31 cellular contexts compared by ENCODE assay signal in the genomic region with DNA sequence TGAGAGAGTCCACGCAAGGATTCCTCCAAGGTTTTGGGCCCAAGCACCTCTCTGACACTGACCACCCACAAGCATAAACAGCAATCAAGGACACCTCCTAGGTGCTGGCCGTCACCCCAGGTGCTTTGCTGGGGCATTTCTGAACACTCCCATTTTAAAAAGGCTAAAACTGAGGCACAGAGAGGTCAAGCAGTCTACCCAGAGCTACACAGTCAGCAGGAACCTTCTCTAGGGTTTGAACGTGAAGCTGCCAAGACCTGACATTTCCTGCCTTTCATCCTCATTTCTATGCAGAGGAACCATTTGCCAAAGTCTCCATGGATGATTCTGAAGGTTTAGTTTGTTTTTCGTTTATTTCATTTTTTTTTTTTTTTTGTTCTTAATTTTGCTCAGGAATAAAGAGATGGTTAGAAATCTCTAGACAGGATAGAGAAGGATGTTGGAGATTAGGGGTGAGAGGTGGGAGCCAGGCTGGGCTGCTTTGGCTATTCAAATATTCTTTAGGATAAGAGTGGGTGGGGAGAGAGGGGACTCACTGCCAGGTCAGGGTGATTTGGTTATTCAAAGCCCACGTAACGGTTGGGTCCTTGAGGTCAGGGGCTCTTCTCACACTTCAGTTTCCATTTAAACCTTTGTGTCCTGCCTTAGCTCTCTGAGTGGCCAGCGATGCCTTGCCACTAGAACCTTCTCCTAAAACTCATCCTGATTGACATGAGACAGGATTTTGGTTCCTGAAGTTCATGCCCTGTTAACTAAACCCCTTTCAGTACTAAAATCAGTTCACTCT. TPM values are rescaled to one million over a fixed set of nuclear protein-coding genes. Genes with fewer than 3 reads are reported as not detected.
DNase-seq lines count a peak whose midpoint lies in the region; ATAC-seq, FAIRE-seq and TF ChIP-seq lines count a peak whose summit lies in the region.
"Had no signal": no experiment of that assay in that cellular context is flagged by ENCODE, and none has a peak within 500 bp of the region (broad histone marks: within the 10 kb centered on the region; RNA-seq: fewer than 3 reads in every experiment).

No MANE protein-coding gene starts in this region.

- peaks cover 5% of the 10 kb centered on the region for H3F3A ChIP-seq in neural progenitor cell (ENCODE audit: low read depth)

- no peaks in the 10 kb centered on the region for H3K9me3 Mint-ChIP-seq in IgD-negative memory B cell
- peaks cover 3% of the 10 kb centered on the region for H3K9me3 Mint-ChIP-seq in neural progenitor cell
- H3K9me3 Mint-ChIP-seq: activated naive CD4-positive, alpha-beta T cell treated with anti-CD3 and anti-CD28 coated beads, Interleukin-2, amount 50 U/mL, for 24 hours; WTC11 had no signal

- no peak for TF ChIP-seq POLR2A in GM12878 (IDR thresholded peaks at IDR 0.05; ENCODE audit: low read depth, low read length)

- H3K4me1 Mint-ChIP-seq in IgD-negative memory B cell: peaks cover 73 to 80% (median 79%) of the 10 kb centered on the region in 3 donors
- peaks cover 22% of the 10 kb centered on the region for H3K4me1 Mint-ChIP-seq in neural progenitor cell

- SMC1A ChIA-PET in GM12878 (lab: Charles Lee; ENCODE audit: uncharacterized antibody, unreplicated experiment): interaction anchor here (0.6 to 3.3 kb wide), 20 partner anchors 8 to 160 kb away, joined by 3 to 22 read pairs (median 7); no protein-coding TSS in a partner anchor

- no TSS peak for BruUV-seq in GM12878 (replicated peaks; lab: Mats Ljungman, UMichigan)

- peaks cover 7% of the 10 kb centered on the region for H3K36me3 Mint-ChIP-seq in IgD-negative memory B cell
- H3K36me3 Mint-ChIP-seq in neural progenitor cell: no peaks in the 10 kb centered on the region
- H3K36me3 Mint-ChIP-seq: activated naive CD4-positive, alpha-beta T cell treated with anti-CD3 and anti-CD28 coated beads, Interleukin-2, amount 50 U/mL, for 24 hours; WTC11 had no signal

- H3K4me3 ChIP-seq in GM12864 (ENCODE audit: low read depth, low read length) (peak overlapping the region; percentile 33), GM12878 (peak overlapping the region; percentile 75), neural progenitor cell (no peak overlapping the region)
- H3K4me3 ChIP-seq: lower lobe of right lung, sigmoid colon had no signal

- no peak for FAIRE-seq in GM12878 (lab: Jason Lieb, UNC)
- FAIRE-seq: bronchial epithelial cell, colon had no signal

- peak overlapping the region; percentile 93 for H3K4me2 ChIP-seq in GM12878 (ENCODE audit: control insufficient read depth, insufficient read depth)
- H3K4me2 ChIP-seq in neural progenitor cell: no peak overlapping the region
- H3K4me2 ChIP-seq: KMS-11 had no signal

- H3K4me1 ChIP-seq in GM12878 (ENCODE audit: control insufficient read depth, insufficient read depth, low read length) (peaks cover 42% of the 10 kb centered on the region), neural progenitor cell (no peaks in the 10 kb centered on the region)

- H3K79me2 ChIP-seq in GM12878 (ENCODE audit: control insufficient read depth, insufficient read depth, low read length): peaks cover 98% of the 10 kb centered on the region
- H3K79me2 ChIP-seq in neural progenitor cell (ENCODE audit: low read depth): no peaks in the 10 kb centered on the region

- TF ChIP-seq RAD21 in GM12878 (IDR thresholded peaks at IDR 0.05; ENCODE audit: insufficient read depth, low read depth, low read length): no peak

- H3K27ac ChIP-seq in GM12878 (ENCODE audit: control insufficient read depth, insufficient read depth) (peak overlapping the region; percentile 78), neural progenitor cell (no peak overlapping the region)
- H3K27ac ChIP-seq: C4-2B, KMS-11, lower lobe of right lung, sigmoid colon had no signal

- H3K9me3 ChIP-seq in GM12878 (replicated peaks; ENCODE audit: control insufficient read depth, insufficient read depth, low read length): no peaks in the 10 kb centered on the region
- no peaks in the 10 kb centered on the region for H3K9me3 ChIP-seq in neural progenitor cell (ENCODE audit: low read depth)
- H3K9me3 ChIP-seq: lower lobe of right lung, sigmoid colon had no signal

- peaks cover 5% of the 10 kb centered on the region; the same call in 1 of the 2 replicates for H4K20me1 ChIP-seq in GM12878 (ENCODE audit: control insufficient read depth, insufficient read depth)
- peaks cover 1% of the 10 kb centered on the region for H4K20me1 ChIP-seq in neural progenitor cell (ENCODE audit: low read depth)

- TF ChIP-seq CTCF in GM12864 (IDR thresholded peaks at IDR 0.05; ENCODE audit: low read depth, low read length, missing control alignments): no peak
- no peak for TF ChIP-seq CTCF in GM12878 (IDR thresholded peaks at IDR 0.05 in 2 of 3, conservative IDR thresholded peaks at IDR 0.05 in 1 of 3; ENCODE audit: control insufficient read depth in 2 of 3, extremely low read depth in 1 of 3, insufficient read depth in 1 of 3, low read depth in 3 of 3, low read length in 3 of 3)
- no peak for TF ChIP-seq CTCF in neural progenitor cell (IDR thresholded peaks at IDR 0.05)

- peaks cover 17 to 31% of the 10 kb centered on the region in 2 experiments; a peak in 3 of 4 replicates for H3K36me3 ChIP-seq in GM12878 (ENCODE audit: control insufficient read depth in 2 of 2, insufficient read depth in 2 of 2, low read length in 1 of 2)
- no peaks in the 10 kb centered on the region for H3K36me3 ChIP-seq in neural progenitor cell
- H3K36me3 ChIP-seq: sigmoid colon had no signal

- CTCF ChIA-PET in GM12878 (lab: Yijun Ruan, JAX) (interaction anchor here (1.0 to 3.8 kb wide), 11 partner anchors 10 to 89 kb away, joined by 3 to 32 read pairs (median 5); no protein-coding TSS in a partner anchor), HEK293T (lab: Yijun Ruan, JAX) (interaction anchor here (1.0 kb wide), 2 partner anchors 88 to 89 kb away, joined by 3 read pairs; no protein-coding TSS in a partner anchor)

- H3K27me3 Mint-ChIP-seq in IgD-negative memory B cell (no peaks in the 10 kb centered on the region), neural progenitor cell (ENCODE audit: insufficient read depth, low read depth) (peaks cover 23% of the 10 kb centered on the region)

- WGBS in GM12878 (ENCODE audit: insufficient coverage, insufficient replicate concordance, low lambda C conversion rate, missing lambda C conversion rate): 34% methylated on average over 7 of the region's 7 CpGs

- peak; percentile 5; the same call in 1 of the 3 replicates for ATAC-seq in GM12878
- ATAC-seq: lower lobe of right lung, Panc1 had no signal

- H3K27ac Mint-ChIP-seq in IgD-negative memory B cell (peak overlapping the region; percentile 89 to 93 (median 92)), neural progenitor cell (peak overlapping the region; percentile 43)
- H3K27ac Mint-ChIP-seq: activated naive CD4-positive, alpha-beta T cell treated with anti-CD3 and anti-CD28 coated beads, Interleukin-2, amount 50 U/mL, for 24 hours; WTC11 had no signal

- RAD21 ChIA-PET in GM12878 (lab: Charles Lee; ENCODE audit: unreplicated experiment): interaction anchor here (0.6 to 9.5 kb wide), 15 partner anchors 12 to 342 kb away, joined by 3 to 74 read pairs (median 6); no protein-coding TSS in a partner anchor

- DNase-seq in GM12864 (ENCODE audit: low read depth) (no peak), GM12878 (ENCODE audit: low read depth, low spot score) (no peak), neural progenitor cell (ENCODE audit: low spot score) (no peak), NK-92 (lab: John Stamatoyannopoulos, UW; ENCODE audit: unreplicated experiment) (no peak), NCI-H345 (lab: John Stamatoyannopoulos, UW) (no peak), HEK293T (ENCODE audit: extremely low spot score) (no peak)
- DNase-seq in activated CD4-positive, alpha-beta T cell treated with anti-CD3 and anti-CD28 coated beads for 48 hours: no peak
- DNase-seq: amygdala; Calu3; DMS79 treated with DMSO at 0.1 percent for 48 hours; effector memory CD4-positive, alpha-beta T cell; erythroblast; HCEC 1CT; lower lobe of right lung; NCI-H1048; NCI-H1694; NCI-H524; SIG-M5; sigmoid colon; stimulated activated CD4-positive, alpha-beta T cell treated with anti-CD3 and anti-CD28 coated beads, Interleukin-4, amount 100 ng/mL, for 4 hours; stimulated activated naive CD4-positive, alpha-beta T cell; SW 1271; T1000 had no signal

- in situ Hi-C loops in GM12878 (cut with MboI): no loop called here

- H2AFZ ChIP-seq in GM12878 (ENCODE audit: control insufficient read depth, low read depth, low read length) (no peak overlapping the region), neural progenitor cell (replicated peaks) (no peak overlapping the region)

- H3K27me3 ChIP-seq in GM12878 (replicated peaks in 1 of 2; ENCODE audit: control insufficient read depth in 2 of 2, insufficient read depth in 2 of 2, low read length in 1 of 2) (no peaks in the 10 kb centered on the region), neural progenitor cell (peaks cover 15% of the 10 kb centered on the region)

- H3K4me3 Mint-ChIP-seq in IgD-negative memory B cell (peak overlapping the region; percentile 58 to 98 (median 92)), neural progenitor cell (no peak overlapping the region)
- H3K4me3 Mint-ChIP-seq: activated naive CD4-positive, alpha-beta T cell treated with anti-CD3 and anti-CD28 coated beads, Interleukin-2, amount 50 U/mL, for 24 hours; WTC11 had no signal

- POLR2A ChIA-PET in GM12878 (lab: Charles Lee): interaction anchor here (0.6 to 3.9 kb wide), 13 partner anchors 10 to 100 kb away, joined by 3 to 22 read pairs (median 5); no protein-coding TSS in a partner anchor
- POLR2A ChIA-PET in HEK293T (lab: Yijun Ruan, JAX): no interaction called here

- no peak for TF ChIP-seq EP300 in GM12878 (IDR thresholded peaks at IDR 0.05; ENCODE audit: borderline replicate concordance in 1 of 2, control insufficient read depth in 1 of 2, low read depth in 2 of 2, low read length in 2 of 2)

- intact Hi-C loops in GM12878 (cut with micrococcal nuclease; ENCODE audit: unreplicated experiment): loop anchor here (2.0 kb wide), 2 partner anchors 23 to 89 kb away; no protein-coding TSS in a partner anchor

- H3K9ac ChIP-seq in GM12878 (ENCODE audit: control insufficient read depth, insufficient read depth, low read length) (peak overlapping the region; percentile 48), neural progenitor cell (no peak overlapping the region)
- H3K9ac ChIP-seq: KMS-11 had no signal

RNA-seq across cellular contexts. Expression of a gene that starts 6.2 kb away (rescaled TPM):
- 123 TPM for polyA plus RNA-seq in IgD-negative memory B cell
- 718 and 719 TPM in 2 replicates for total RNA-seq in GM12878 (2013; cell fraction: nucleolus; rRNA removed)
- total RNA-seq in GM12878 (2014; rRNA removed): 131 and 138 TPM in 2 replicates
- total RNA-seq in GM12878 (2014; rRNA removed; fragmentation: Illumina TruSeq; extraction: Trizol): 137 and 139 TPM in 2 replicates
- 243 and 256 TPM in 2 replicates for total RNA-seq in GM12878 (2021)
- 62.1 TPM for polyA plus RNA-seq in GM12878 (2011; ENCODE audit: low read depth)
- 245 and 253 TPM in 2 replicates for polyA plus RNA-seq in GM12878 (2011; rRNA removed)
- 204 and 222 TPM in 2 replicates for polyA plus RNA-seq in GM12878 (2011; cell fraction: cytosol; rRNA removed)
- polyA plus RNA-seq in GM12878 (2011; cell fraction: nucleus; rRNA removed): 783 and 874 TPM in 2 replicates
- polyA plus RNA-seq in GM12878 (2012): 112 and 157 TPM in 2 replicates
- 151 and 159 TPM in 2 replicates for polyA plus RNA-seq in GM12878 (2014; fragmentation: Illumina TruSeq; extraction: Trizol)
- 10 to 100 TPM; 47.6 to 53.9 TPM for polyA plus RNA-seq in GM12878 (2014; fragmentation: Nextera tagmentation; extraction: Ambion mirVana)
- 148 and 152 TPM in 2 replicates for polyA plus RNA-seq in GM12878 (2014; rRNA removed)
- 100 to 1,000 TPM; 156 to 168 TPM for polyA plus RNA-seq in GM12878 (2016; fragmentation: Nextera tagmentation; extraction: Ambion mirVana)
- 502 and 650 TPM in 2 replicates for polyA minus RNA-seq in GM12878 (2011; rRNA and poly(A)+ RNA removed)
- 202 and 205 TPM in 2 replicates for polyA minus RNA-seq in GM12878 (2011; cell fraction: cytosol; rRNA and poly(A)+ RNA removed)
- polyA minus RNA-seq in GM12878 (2011; cell fraction: nucleus; rRNA and poly(A)+ RNA removed): 448 and 681 TPM in 2 replicates
- 2.7 and 5.0 TPM in 2 replicates for total RNA-seq in neural progenitor cell (ENCODE audit: low replicate concordance)

Comparison
In these comparisons a context has a peak if more than half of its experiments do, and no peak if none do; other contexts are left out.
1. RNA of a gene that starts 6.2 kb away (total RNA-seq): 131 to 719 TPM in GM12878; 2.7 to 5.0 TPM in neural progenitor cell; every median in the first group is over 10 times any median in the second.